In the genomic region with DNA sequence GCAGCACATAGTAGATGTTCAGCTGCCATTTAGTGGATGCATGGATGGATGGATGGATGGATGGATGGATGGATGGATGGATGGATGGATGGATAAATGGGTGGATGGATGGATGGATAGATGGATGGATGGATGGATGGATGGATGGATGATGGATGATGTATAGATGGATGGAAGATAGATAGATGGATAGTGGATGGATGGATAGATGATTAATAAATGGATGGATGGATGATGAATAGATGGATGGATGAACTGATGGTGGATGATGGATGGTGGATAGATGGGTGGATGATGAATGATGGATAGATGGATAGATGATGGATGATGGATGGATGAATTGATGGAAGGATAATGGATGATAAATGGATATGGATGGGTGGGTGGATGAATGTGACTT, we compare ENCODE assay signal across 10 cellular contexts. TPM values are rescaled to one million over a fixed set of nuclear protein-coding genes. Genes with fewer than 3 reads are reported as not detected.
"Had no signal": no experiment of that assay in that cellular context is flagged by ENCODE, and none has a peak within 500 bp of the region (broad histone marks: within the 10 kb centered on the region; RNA-seq: fewer than 3 reads in every experiment).

No MANE protein-coding gene starts in this region.

- H3K4me1 ChIP-seq: HAP-1 had no signal

- H3K9me3 ChIP-seq: HAP-1 had no signal

- H2AFZ ChIP-seq: GM23338 had no signal

- ATAC-seq: GM23338, HCT116, HepG2 had no signal

- H3K27ac ChIP-seq: HL-60 had no signal

- H3K4me2 ChIP-seq: GM23338 had no signal

- H3K36me3 ChIP-seq: HAP-1 had no signal

- H3K4me3 ChIP-seq: GM23338, HAP-1 had no signal

- DNase-seq: H7, HFFc6, KG1 had no signal

- FAIRE-seq: HepG2 had no signal

RNA-seq across cellular contexts. Expression of a gene that starts 20.6 kb away (rescaled TPM):
- total RNA-seq: HT1080 had no signal
- polyA plus RNA-seq: IgD-negative memory B cell had no signal

RNA-seq across cellular contexts. Expression of a gene that starts 54.8 kb away (rescaled TPM):
- total RNA-seq: GM23338 had no signal
